21 cellular contexts compared by ENCODE assay signal in the genomic region with DNA sequence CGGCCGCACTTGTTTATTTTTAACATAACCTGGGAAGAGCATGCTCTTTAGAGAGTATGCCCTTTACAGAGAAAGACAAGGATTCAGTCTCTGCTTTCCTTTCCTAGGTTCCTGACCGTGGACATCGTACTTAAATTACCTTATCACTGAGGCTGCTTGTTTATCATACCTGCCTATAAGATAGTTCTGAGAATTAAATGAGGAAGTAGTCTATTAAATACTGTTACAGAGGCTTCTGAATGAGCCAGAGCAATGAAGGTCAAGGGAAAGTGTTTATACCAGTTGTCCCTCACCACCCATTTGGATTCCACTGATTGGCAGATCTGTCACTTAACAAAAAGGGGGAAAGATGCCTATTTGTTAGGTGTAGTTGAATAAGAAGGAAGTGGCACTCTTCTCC.
"Had no signal": no experiment of that assay in that cellular context is flagged by ENCODE, and none has a peak within 500 bp of the region (broad histone marks: within the 10 kb centered on the region; RNA-seq: fewer than 3 reads in every experiment).

No MANE protein-coding gene starts in this region.

- H3K4me3 ChIP-seq: coronary artery, hepatocyte, lung, ovary, right atrium auricular region, sigmoid colon, skin epidermis, suprapubic skin, thyroid gland had no signal

- H3K27ac Mint-ChIP-seq: nephron, type B pancreatic cell had no signal

- H3K4me2 ChIP-seq: hepatocyte had no signal

- H3K4me3 Mint-ChIP-seq: nephron, type B pancreatic cell had no signal

- H3K36me3 ChIP-seq: ovary, suprapubic skin, thyroid gland had no signal

- DNase-seq: effector CD8-positive, alpha-beta T cell; head of caudate nucleus; kidney; left cardiac atrium; left ventricle myocardium superior; mesenchymal stem cell; midbrain; ovary; sigmoid colon; stimulated activated CD4-positive, alpha-beta T cell treated with anti-CD3 and anti-CD28 coated beads, Interleukin-12 subunit alpha, Interleukin-12 subunit beta, amount 100 ng/mL, for 4 hours; stimulated activated naive CD8-positive, alpha-beta T cell treated with anti-CD3 and anti-CD28 coated beads, Interleukin-15, Interleukin-2, amounts not matched to agents 100 U/mL and 50 U/mL, for 24 hours; thyroid gland had no signal

- H3K27me3 Mint-ChIP-seq: type B pancreatic cell had no signal

- ATAC-seq: left cardiac atrium; left ventricle myocardium superior; stimulated activated naive CD8-positive, alpha-beta T cell treated with anti-CD3 and anti-CD28 coated beads, Interleukin-15, Interleukin-2, amounts not matched to agents 100 U/mL and 50 U/mL, for 24 hours had no signal

- H3K9me3 Mint-ChIP-seq: nephron, type B pancreatic cell had no signal

- H3K27ac ChIP-seq: coronary artery, hepatocyte, ovary, right atrium auricular region, sigmoid colon, skin epidermis, suprapubic skin, thyroid gland had no signal

- FAIRE-seq: kidney, urothelium cell line had no signal

- H3K27me3 ChIP-seq: hepatocyte, ovary, right atrium auricular region, sigmoid colon, suprapubic skin, thyroid gland had no signal

- H3K9me3 ChIP-seq: ovary, right atrium auricular region, sigmoid colon, suprapubic skin, thyroid gland had no signal

- H2AFZ ChIP-seq: hepatocyte had no signal

- H3K4me1 ChIP-seq: right atrium auricular region, sigmoid colon, suprapubic skin, thyroid gland had no signal
